In genomic region chr1:7813677-7814373, GRCh38 we compare ENCODE assay signal across 11 cellular contexts. TPM values are rescaled to one million over a fixed set of nuclear protein-coding genes. Genes with fewer than 3 reads are reported as not detected.
"Had no signal": no experiment of that assay in that cellular context is flagged by ENCODE, and none has a peak within 500 bp of the region (broad histone marks: within the 10 kb centered on the region; RNA-seq: fewer than 3 reads in every experiment).

No MANE protein-coding gene starts in this region.

- H3K4me2 ChIP-seq: KMS-11 had no signal

- ATAC-seq: HepG2, K562 had no signal

- H3K4me1 Mint-ChIP-seq: IgD-negative memory B cell had no signal

- FAIRE-seq: HepG2, HTR-8/SVneo, K562 had no signal

- H3K27ac Mint-ChIP-seq: IgD-negative memory B cell had no signal

- H3K4me3 ChIP-seq: K562 had no signal

- DNase-seq: IMR-90, KBM-7, KG1 had no signal

- H3K27ac ChIP-seq: HL-60, KMS-11 had no signal

- H3K27me3 Mint-ChIP-seq: IgD-negative memory B cell had no signal

- H3K9ac ChIP-seq: KMS-11 had no signal

RNA-seq across cellular contexts. Expression of gene UTS2, which starts 39.0 kb away (rescaled TPM):
- total RNA-seq: HepG2, HT-29, HT1080, IMR-90, K562 had no signal
- polyA plus RNA-seq: HepG2, IgD-negative memory B cell, IMR-90 had no signal
